13 cellular contexts compared by ENCODE assay signal in the genomic region with DNA sequence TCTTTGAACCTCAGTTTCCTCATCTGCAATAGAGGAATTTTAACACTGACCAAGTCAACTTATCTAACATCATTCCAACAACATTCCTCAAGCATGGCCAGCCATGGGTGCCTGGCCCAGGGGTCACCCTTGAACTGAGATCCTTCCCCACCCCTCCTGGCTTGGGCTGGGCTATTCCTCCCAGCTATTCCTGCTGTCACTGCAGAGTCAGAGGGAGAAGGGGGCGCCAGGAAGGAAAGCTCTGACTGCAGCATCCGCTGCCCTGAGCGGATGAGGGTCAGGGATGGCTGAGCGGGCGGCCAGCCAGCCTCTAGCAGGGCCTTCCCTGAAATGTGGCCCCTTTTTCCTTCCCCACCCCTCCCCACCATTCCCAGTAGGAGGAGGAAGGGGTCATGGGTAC. TPM values are rescaled to one million over a fixed set of nuclear protein-coding genes. Genes with fewer than 3 reads are reported as not detected.
DNase-seq lines count a peak whose midpoint lies in the region; ATAC-seq, FAIRE-seq and TF ChIP-seq lines count a peak whose summit lies in the region.
"Had no signal": no experiment of that assay in that cellular context is flagged by ENCODE, and none has a peak within 500 bp of the region (broad histone marks: within the 10 kb centered on the region; RNA-seq: fewer than 3 reads in every experiment).

No MANE protein-coding gene starts in this region.

- peak; percentile 64; the same call in 1 of the 2 replicates for TF ChIP-seq EP300 in Ishikawa (IDR thresholded peaks at IDR 0.05; ENCODE audit: borderline replicate concordance)
- TF ChIP-seq EP300 in H1 (IDR thresholded peaks at IDR 0.05; ENCODE audit: borderline replicate concordance in 1 of 2, low read depth in 2 of 2, low read length in 2 of 2) = no peak

- no peaks in the 10 kb centered on the region for H4K20me1 ChIP-seq in H1 (replicated peaks in 1 of 2; ENCODE audit: control insufficient read depth in 1 of 2, insufficient read depth in 2 of 2, low read length in 2 of 2)

- no peak overlapping the region for H2BK5ac ChIP-seq in H1 (ENCODE audit: low read depth, low read length)

- peak overlapping the region; percentile 50 to 55 for H3K4me2 ChIP-seq in H1 (ENCODE audit: insufficient read depth in 1 of 2, low read depth in 2 of 2, low read length in 2 of 2)

- H3K4me3 ChIP-seq in H1 (ENCODE audit: extremely low read depth in 1 of 4, insufficient read depth in 2 of 4, low read depth in 3 of 4, low read length in 4 of 4) (peak overlapping the region in 1 of 4 experiments; percentile 26; a peak in 1 of 8 replicates), lung (no peak overlapping the region), subcutaneous abdominal adipose tissue (ENCODE audit: low read depth in 1 of 5, low read length in 5 of 5) (peak overlapping the region; percentile 34 to 74 (median 64)), mucosa of descending colon (no peak overlapping the region)
- H3K4me3 ChIP-seq: GM12878 had no signal

- H3K4me3 Mint-ChIP-seq in activated CD4-positive, alpha-beta memory T cell treated with anti-CD3 and anti-CD28 coated beads, Interleukin-2, amount 10 ng/mL, durations not matched to agents 7 days and 5 days = no peak overlapping the region
- H3K4me3 Mint-ChIP-seq: T-helper 1 cell treated with Interleukin-12 subunit alpha and Interleukin-12 subunit beta and Interleukin-4 antibody, amounts not matched to agents 30 μg/mL and 1 μg/mL, for 36 hours had no signal

- H2BK20ac ChIP-seq in H1 (ENCODE audit: low read length) = 0 out of 2 replicates have a peak overlapping the region, but pooled peaks have one; percentile 48

- intact Hi-C loops in mucosa of descending colon (cut with DNase I, micrococcal nuclease) = no loop called here

- H3K56ac ChIP-seq in H1 (replicated peaks; ENCODE audit: insufficient read length, low read depth, low read length) = no peak overlapping the region

- no peaks in the 10 kb centered on the region for H3K79me1 ChIP-seq in H1 (ENCODE audit: low read depth, low read length)

- H3K27ac ChIP-seq in H1 (ENCODE audit: low read depth, low read length) (no peak overlapping the region), lung (ENCODE audit: low read depth in 1 of 2, low read length in 1 of 2) (peak overlapping the region; percentile 50 to 61), subcutaneous abdominal adipose tissue (ENCODE audit: low read depth, low read length) (peak overlapping the region; percentile 84)

- H3K79me2 ChIP-seq in H1 (ENCODE audit: control insufficient read depth in 1 of 2, insufficient read depth in 2 of 2, low read length in 2 of 2) = no peaks in the 10 kb centered on the region

- H2BK120ac ChIP-seq in H1 (replicated peaks; ENCODE audit: low read depth, low read length) = no peak overlapping the region

- H3K4ac ChIP-seq in H1 (replicated peaks; ENCODE audit: insufficient read length, low read depth, low read length) = no peak overlapping the region

- DNase-seq in H1 (ENCODE audit: low read depth in 1 of 2, low spot score in 2 of 2) = peak in 1 of 2 experiments; percentile 49
- peak; percentile 27 for DNase-seq in lung (ENCODE audit: low spot score)
- DNase-seq in mucosa of descending colon = no peak
- no peak for DNase-seq in activated CD4-positive, alpha-beta memory T cell treated with anti-CD3 and anti-CD28 coated beads, Interleukin-2, amount 10 ng/mL, durations not matched to agents 7 days and 5 days
- no peak for DNase-seq in GM20000 (ENCODE audit: low spot score)
- DNase-seq: COR-L47, left colon, NCI-H1092 treated with DMSO at 0.1 percent for 48 hours had no signal

- H3K4me1 Mint-ChIP-seq in activated CD4-positive, alpha-beta memory T cell treated with anti-CD3 and anti-CD28 coated beads, Interleukin-2, amount 10 ng/mL, durations not matched to agents 7 days and 5 days = peaks cover 2% of the 10 kb centered on the region

- peaks cover 4% of the 10 kb centered on the region for H3K27me3 Mint-ChIP-seq in activated CD4-positive, alpha-beta memory T cell treated with anti-CD3 and anti-CD28 coated beads, Interleukin-2, amount 10 ng/mL, durations not matched to agents 7 days and 5 days

- H3K27me3 ChIP-seq in H1 (replicated peaks in 1 of 4; ENCODE audit: control insufficient read depth in 3 of 4, extremely low read depth in 1 of 4, insufficient read depth in 3 of 4, low read length in 3 of 4) (peaks cover 0 to 2% (median 0%) of the 10 kb centered on the region in 4 experiments; a peak in 1 of 7 replicates), lung (ENCODE audit: control insufficient read depth, insufficient read depth) (no peaks in the 10 kb centered on the region), subcutaneous abdominal adipose tissue (ENCODE audit: control insufficient read depth in 5 of 5, insufficient read depth in 4 of 5, low read length in 5 of 5) (peaks cover 0 to 4% (median 0%) of the 10 kb centered on the region in 5 donors)

- no peak overlapping the region for H2AK5ac ChIP-seq in H1 (ENCODE audit: low read depth, low read length)

- H3K36me3 ChIP-seq in H1 (ENCODE audit: control insufficient read depth in 2 of 4, insufficient read depth in 4 of 4, low read length in 3 of 4) (no peaks in the 10 kb centered on the region), lung (ENCODE audit: control insufficient read depth in 2 of 2, insufficient read depth in 2 of 2, low read length in 2 of 2) (peaks cover 0 to 6% of the 10 kb centered on the region in 2 donors), subcutaneous abdominal adipose tissue (ENCODE audit: control insufficient read depth in 5 of 5, insufficient read depth in 5 of 5, low read length in 5 of 5) (peaks cover 0 to 14% (median 8%) of the 10 kb centered on the region in 5 donors), mucosa of descending colon (ENCODE audit: low read depth) (no peaks in the 10 kb centered on the region)

- no peak overlapping the region for H3K23ac ChIP-seq in H1 (ENCODE audit: insufficient read length)

- no peak overlapping the region for H3K27ac Mint-ChIP-seq in activated CD4-positive, alpha-beta memory T cell treated with anti-CD3 and anti-CD28 coated beads, Interleukin-2, amount 10 ng/mL, durations not matched to agents 7 days and 5 days
- H3K27ac Mint-ChIP-seq: T-helper 1 cell treated with Interleukin-12 subunit alpha and Interleukin-12 subunit beta and Interleukin-4 antibody, amounts not matched to agents 30 μg/mL and 1 μg/mL, for 36 hours had no signal

- peak overlapping the region; percentile 63; the same call in 1 of the 2 replicates for H2BK12ac ChIP-seq in H1 (ENCODE audit: low read depth, low read length)

- no peak for TF ChIP-seq POLR2A in H1 (IDR thresholded peaks at IDR 0.05; ENCODE audit: control extremely low read depth in 1 of 2, low read depth in 2 of 2, low read length in 2 of 2)

- H4K91ac ChIP-seq in H1 (replicated peaks; ENCODE audit: insufficient read length, low read length) = no peak overlapping the region

- H3K9me3 Mint-ChIP-seq in activated CD4-positive, alpha-beta memory T cell treated with anti-CD3 and anti-CD28 coated beads, Interleukin-2, amount 10 ng/mL, durations not matched to agents 7 days and 5 days = no peaks in the 10 kb centered on the region
- H3K9me3 Mint-ChIP-seq: T-helper 1 cell treated with Interleukin-12 subunit alpha and Interleukin-12 subunit beta and Interleukin-4 antibody, amounts not matched to agents 30 μg/mL and 1 μg/mL, for 36 hours had no signal

- WGBS in H1 (ENCODE audit: extremely low coverage in 1 of 2, insufficient coverage in 1 of 2, insufficient read length in 1 of 2, insufficient replicate concordance in 2 of 2, low coverage in 1 of 2, low lambda C conversion rate in 2 of 2, missing lambda C conversion rate in 1 of 2), 2 experiments = 53% methylated on average over 5 of the region's 5 CpGs; no CpG with 5 or more reads in 1 of the 2 experiments
- WGBS in lung, 2 donors = 64 to 88% methylated on average over 5 of the region's 5 CpGs

- TF ChIP-seq RAD21 in Ishikawa (IDR thresholded peaks at IDR 0.05; ENCODE audit: low read depth) (no peak), H1 (IDR thresholded peaks at IDR 0.05 in 1 of 2, conservative IDR thresholded peaks at IDR 0.05 in 1 of 2; ENCODE audit: low read depth in 2 of 2, low read length in 2 of 2) (no peak)

- POLR2A ChIA-PET in H1 (lab: Charles Lee; ENCODE audit: partially characterized antibody) = interaction anchor here (0.5 to 1.1 kb wide), 2 partner anchors 105 to 166 kb away, joined by 3 read pairs; no protein-coding TSS in a partner anchor
- POLR2A ChIA-PET in activated CD4-positive, alpha-beta memory T cell treated with anti-CD3 and anti-CD28 coated beads, Interleukin-2, amount 10 ng/mL, durations not matched to agents 7 days and 5 days (lab: Charles Lee) = no interaction called here

- no peak for ATAC-seq in lung (ENCODE audit: insufficient read depth, low FRiP score)
- no peak for ATAC-seq in mucosa of descending colon
- ATAC-seq in GM21360 (IDR thresholded peaks at IDR 0.05; ENCODE audit: unreplicated experiment) = no peak
- ATAC-seq: GM12878, left colon had no signal

- H3K4me1 ChIP-seq in H1 (replicated peaks in 1 of 4; ENCODE audit: control insufficient read depth in 3 of 4, insufficient read depth in 4 of 4, low read length in 3 of 4) = peaks cover 10 to 55% (median 32%) of the 10 kb centered on the region in 4 experiments
- H3K4me1 ChIP-seq in lung (ENCODE audit: control insufficient read depth in 2 of 2, insufficient read depth in 2 of 2, low read length in 2 of 2) = peaks cover 10 to 34% of the 10 kb centered on the region in 2 donors
- H3K4me1 ChIP-seq in subcutaneous abdominal adipose tissue (ENCODE audit: control insufficient read depth in 5 of 5, insufficient read depth in 5 of 5, low read length in 5 of 5) = peaks cover 18 to 91% (median 88%) of the 10 kb centered on the region in 5 donors
- peaks cover 54% of the 10 kb centered on the region for H3K4me1 ChIP-seq in mucosa of descending colon (ENCODE audit: low read depth)

- no peak overlapping the region for H3K14ac ChIP-seq in H1 (ENCODE audit: insufficient read length)

- H2AFZ ChIP-seq in H1 (ENCODE audit: low read length) = no peak overlapping the region

- no peak overlapping the region for H2BK15ac ChIP-seq in H1 (ENCODE audit: low read length)

- TF ChIP-seq CTCF in H1 (IDR thresholded peaks at IDR 0.05; ENCODE audit: control extremely low read depth in 1 of 3, insufficient read depth in 1 of 3, low read depth in 1 of 3, low read length in 3 of 3) (no peak), lung (IDR thresholded peaks at IDR 0.05; ENCODE audit: control extremely low read depth, extremely low read depth) (no peak), mucosa of descending colon (IDR thresholded peaks at IDR 0.05) (no peak), GM20000 (IDR thresholded peaks at IDR 0.05; ENCODE audit: extremely low read depth, missing control alignments) (no peak)

- FAIRE-seq in H1 (lab: Jason Lieb, UNC) = no peak
- FAIRE-seq: GM12878 had no signal

- H3K9ac ChIP-seq in H1 (replicated peaks in 1 of 4; ENCODE audit: extremely low read depth in 1 of 4, low read depth in 3 of 4, low read length in 3 of 4) (no peak overlapping the region), subcutaneous abdominal adipose tissue (ENCODE audit: low read length in 5 of 5) (peak overlapping the region in 3 of 5 donors; percentile 2 to 68 (median 52))

- CTCF ChIA-PET in H1 (lab: Charles Lee; ENCODE audit: partially characterized antibody) = interaction anchor here (0.7 to 2.8 kb wide), 7 partner anchors 10 to 56 kb away, joined by 3 to 10 read pairs (median 4); no protein-coding TSS in a partner anchor
- CTCF ChIA-PET in activated CD4-positive, alpha-beta memory T cell treated with anti-CD3 and anti-CD28 coated beads, Interleukin-2, amount 10 ng/mL, durations not matched to agents 7 days and 5 days (lab: Charles Lee) = interaction anchor here (1.3 to 1.6 kb wide), 2 partner anchors 8 to 11 kb away, joined by 4 to 5 read pairs; no protein-coding TSS in a partner anchor

- H3K9me3 ChIP-seq in H1 (ENCODE audit: insufficient read depth in 2 of 2, low read depth in 1 of 2, low read length in 1 of 2) = no peaks in the 10 kb centered on the region
- H3K9me3 ChIP-seq in lung (ENCODE audit: control insufficient read depth in 2 of 2, insufficient read depth in 1 of 2, low read length in 1 of 2) = no peaks in the 10 kb centered on the region
- H3K9me3 ChIP-seq in subcutaneous abdominal adipose tissue (ENCODE audit: control insufficient read depth in 5 of 5, low read length in 5 of 5) = no peaks in the 10 kb centered on the region
- no peaks in the 10 kb centered on the region for H3K9me3 ChIP-seq in mucosa of descending colon

- no peaks in the 10 kb centered on the region for H3K36me3 Mint-ChIP-seq in activated CD4-positive, alpha-beta memory T cell treated with anti-CD3 and anti-CD28 coated beads, Interleukin-2, amount 10 ng/mL, durations not matched to agents 7 days and 5 days (ENCODE audit: low read depth)

- no peak overlapping the region for H4K5ac ChIP-seq in H1 (ENCODE audit: insufficient read length, low read depth, low read length)

- peak overlapping the region; percentile 27; the same call in 1 of the 2 replicates for H3K18ac ChIP-seq in H1 (ENCODE audit: extremely low read depth, low read length)

- H3K23me2 ChIP-seq in H1 (ENCODE audit: low read depth, low read length) = no peaks in the 10 kb centered on the region; the same call in 1 of the 2 replicates

- H4K8ac ChIP-seq in H1 (ENCODE audit: extremely low read depth, insufficient read depth, low read length) = no peak overlapping the region

RNA-seq across cellular contexts. Expression of a gene that starts 3.1 kb away (rescaled TPM):
- 9.7 and 11.2 TPM in 2 replicates for total RNA-seq in H1 (2021; fragmentation: NEBNext Ultra II Directional; extraction: Animal tissue kit (Norgen Biotek cat#: 25700))
- polyA plus RNA-seq in H1 (2011; rRNA removed) = 21.7 and 24.2 TPM in 2 replicates
- polyA plus RNA-seq in H1 (2011; cell fraction: cytosol; rRNA removed) = 14.3 TPM
- polyA plus RNA-seq in H1 (2011; cell fraction: nucleus; rRNA removed) = 25.4 TPM
- 6.3 to 11.6 TPM (median 10.3 TPM) in 4 replicates for polyA plus RNA-seq in H1 (2012, experiment 1 of 2)
- 12.6 TPM for polyA plus RNA-seq in H1 (2012, experiment 2 of 2)
- polyA plus RNA-seq in H1 (2013, experiment 1 of 2) = 11.6 TPM
- polyA plus RNA-seq in H1 (2013, experiment 2 of 2) = 12.2 TPM
- 10.0 and 12.2 TPM in 2 replicates for polyA minus RNA-seq in H1 (2011; rRNA and poly(A)+ RNA removed)
- 7.3 TPM for polyA minus RNA-seq in H1 (2011; cell fraction: cytosol; rRNA and poly(A)+ RNA removed)
- polyA minus RNA-seq in H1 (2011; cell fraction: nucleus; rRNA and poly(A)+ RNA removed) = 12.3 TPM
- total RNA-seq in lung = 10 to 100 TPM; 89.4 to 90.9 TPM
- 10 to 100 TPM; 64.1 to 78.9 TPM for polyA plus RNA-seq in lung
- 100 to 1,000 TPM; 104 to 169 (median 148) TPM for total RNA-seq in mucosa of descending colon
- total RNA-seq in activated CD4-positive, alpha-beta memory T cell treated with anti-CD3 and anti-CD28 coated beads, Interleukin-2, amount 10 ng/mL, durations not matched to agents 7 days and 5 days = not detected

RNA-seq across cellular contexts. Expression of a gene that starts 38.1 kb away (rescaled TPM):
- 0.35 and 0.44 TPM in 2 replicates for total RNA-seq in H1 (2021; fragmentation: NEBNext Ultra II Directional; extraction: Animal tissue kit (Norgen Biotek cat#: 25700))
- 0.39 and 0.61 TPM in 2 replicates for polyA plus RNA-seq in H1 (2011; rRNA removed)
- polyA plus RNA-seq in H1 (2011; cell fraction: cytosol; rRNA removed) = 0.65 TPM
- polyA plus RNA-seq in H1 (2011; cell fraction: nucleus; rRNA removed) = 1.2 TPM
- 0.29 to 0.44 TPM (median 0.36 TPM) in 3 of 4 replicates, not detected in the other for polyA plus RNA-seq in H1 (2012, experiment 1 of 2)
- 0.21 TPM for polyA plus RNA-seq in H1 (2012, experiment 2 of 2)
- polyA plus RNA-seq in H1 (2013, experiment 1 of 2) = 0.22 TPM
- polyA plus RNA-seq in H1 (2013, experiment 2 of 2) = 0.33 TPM
- 0.32 and 0.35 TPM in 2 replicates for polyA minus RNA-seq in H1 (2011; rRNA and poly(A)+ RNA removed)
- polyA minus RNA-seq in H1 (2011; cell fraction: cytosol; rRNA and poly(A)+ RNA removed) = not detected
- not detected for polyA minus RNA-seq in H1 (2011; cell fraction: nucleus; rRNA and poly(A)+ RNA removed)
- under 1 TPM in 1 of 2 donors, not detected in 1; 0.14 TPM for total RNA-seq in lung
- under 1 TPM in 1 of 2 donors, not detected in 1; 0.08 TPM for polyA plus RNA-seq in lung
- not detected for total RNA-seq in mucosa of descending colon
- not detected for total RNA-seq in activated CD4-positive, alpha-beta memory T cell treated with anti-CD3 and anti-CD28 coated beads, Interleukin-2, amount 10 ng/mL, durations not matched to agents 7 days and 5 days
- total RNA-seq: GM12878 had no signal
- polyA plus RNA-seq: GM12878 had no signal

Comparison
In these comparisons a context has a peak if more than half of its experiments do, and no peak if none do; other contexts are left out.
1. H3K4me3 ChIP-seq: peak in subcutaneous abdominal adipose tissue (5 of 5); none in lung (single experiment) and mucosa of descending colon (single experiment).
2. H3K9ac ChIP-seq: peak in subcutaneous abdominal adipose tissue (3 of 5); none in H1 (0 of 4).
3. RNA of a gene that starts 3.1 kb away (total RNA-seq): 104 to 169 TPM in mucosa of descending colon, 89.4 to 90.9 TPM in lung and 9.7 to 11.2 TPM in H1; not detected in activated CD4-positive, alpha-beta memory T cell treated with anti-CD3 and anti-CD28 coated beads, Interleukin-2, amount 10 ng/mL, durations not matched to agents 7 days and 5 days; every median in the first group is over 10 times any median in the second.